20 cellular contexts compared by ENCODE assay signal in genomic region chr12:112862570-112863137, GRCh38. TPM values are rescaled to one million over a fixed set of nuclear protein-coding genes. Genes with fewer than 3 reads are reported as not detected.
"Had no signal": no experiment of that assay in that cellular context is flagged by ENCODE, and none has a peak within 500 bp of the region (broad histone marks: within the 10 kb centered on the region; RNA-seq: fewer than 3 reads in every experiment).

No MANE protein-coding gene starts in this region.

- H3K36me3 ChIP-seq: esophagus squamous epithelium, gastrocnemius medialis, pancreas, right atrium auricular region, spleen, thoracic aorta had no signal

- H3K27ac ChIP-seq: esophagus squamous epithelium, gastrocnemius medialis, pancreas, psoas muscle, right atrium auricular region, spleen, thoracic aorta had no signal

- ATAC-seq: gastrocnemius medialis, left lobe of liver, pancreas, psoas muscle had no signal

- H3K9me3 ChIP-seq: esophagus squamous epithelium, gastrocnemius medialis, pancreas, psoas muscle, right atrium auricular region, spleen, thoracic aorta had no signal

- DNase-seq: activated CD4-positive, alpha-beta T cell treated with anti-CD3 and anti-CD28 coated beads for 4 hours; activated CD4-positive, alpha-beta T cell treated with anti-CD3 and anti-CD28 coated beads, Interleukin-2, amount 50 U/mL, for 48 hours; activated CD4-positive, CD25-positive, alpha-beta regulatory T cell; activated naive CD4-positive, alpha-beta T cell treated with Interleukin-2 at 50 U/mL for 16 hours; activated naive CD8-positive, alpha-beta T cell treated with anti-CD3 and anti-CD28 coated beads for 36 hours; activated T-cell treated with anti-CD3 and anti-CD28 coated beads, Interleukin-2, amount 50 U/mL, for 48 hours; cortex of kidney; endodermal cell; esophagus squamous epithelium; gastrocnemius medialis; nephron progenitor cell; pancreas; psoas muscle; spleen; stimulated activated CD4-positive, alpha-beta T cell treated with anti-CD3 and anti-CD28 coated beads, Interleukin-4, amount 100 ng/mL, for 1 hour; stimulated activated naive CD4-positive, alpha-beta T cell; T1000 had no signal

- H3K27me3 ChIP-seq: right atrium auricular region had no signal

- H3K4me1 ChIP-seq: gastrocnemius medialis, pancreas, psoas muscle, right atrium auricular region had no signal

- H3K4me3 ChIP-seq: esophagus squamous epithelium, gastrocnemius medialis, pancreas, psoas muscle, right atrium auricular region, spleen, thoracic aorta had no signal

RNA-seq across cellular contexts. Expression of gene OAS1, which starts 44.1 kb away (rescaled TPM):
- total RNA-seq: endodermal cell had no signal
